9 cellular contexts compared by ENCODE assay signal in genomic region chr5:157745041-157745456, GRCh38. TPM values are rescaled to one million over a fixed set of nuclear protein-coding genes. Genes with fewer than 3 reads are reported as not detected.
DNase-seq lines count a peak whose midpoint lies in the region; TF ChIP-seq lines count a peak whose summit lies in the region.
"Had no signal": no experiment of that assay in that cellular context is flagged by ENCODE, and none has a peak within 500 bp of the region (broad histone marks: within the 10 kb centered on the region; RNA-seq: fewer than 3 reads in every experiment).

No MANE protein-coding gene starts in this region.

- no peak for DNase-seq in breast epithelium (ENCODE audit: low spot score in 2 of 2)
- no peak for DNase-seq in head of caudate nucleus
- no peak for DNase-seq in 8988T
- DNase-seq in effector CD4-positive, alpha-beta T cell: no peak
- no peak for DNase-seq in stimulated activated CD8-positive, alpha-beta memory T cell treated with anti-CD3 and anti-CD28 coated beads, Interleukin-4, amount 100 ng/mL, for 48 hours
- DNase-seq: stimulated activated CD4-positive, alpha-beta T cell treated with anti-CD3 and anti-CD28 coated beads, Interleukin-4, amount 100 ng/mL, for 4 hours had no signal

- TF ChIP-seq POLR2A in breast epithelium (IDR thresholded peaks at IDR 0.05): no peak

- H4K20me1 ChIP-seq in BLaER1 treated with 17β-estradiol and CSF1 and Interleukin-3, amounts not matched to agents 10 nM and 100 nM: no peaks in the 10 kb centered on the region
- H4K20me1 ChIP-seq in KMS-11 (ENCODE audit: insufficient read depth) (no peaks in the 10 kb centered on the region), neural cell (ENCODE audit: insufficient read depth) (no peaks in the 10 kb centered on the region)

- no peak for TF ChIP-seq CTCF in KMS-11 (conservative IDR thresholded peaks at IDR 0.05; ENCODE audit: low read depth, low read length)
- TF ChIP-seq CTCF in breast epithelium (IDR thresholded peaks at IDR 0.05): no peak
- TF ChIP-seq CTCF in neural cell (IDR thresholded peaks at IDR 0.05; ENCODE audit: poor library complexity, severe bottlenecking): no peak

- peak overlapping the region in 8 of 10 experiments; percentile 81 to 96 (median 90); a peak in 10 of 20 replicates for H3K4me3 ChIP-seq in BLaER1 treated with 17β-estradiol and CSF1 and Interleukin-3, amounts not matched to agents 10 nM and 100 nM
- H3K4me3 ChIP-seq in KMS-11 (IDR thresholded peaks at IDR 0.05; ENCODE audit: insufficient read depth, low read depth, low read length) (no peak overlapping the region), breast epithelium (peak overlapping the region; percentile 82 to 92 (median 83)), neural cell (ENCODE audit: low read length) (peak overlapping the region; percentile 85)

- H3K4me1 ChIP-seq in BLaER1 treated with 17β-estradiol and CSF1 and Interleukin-3, amounts not matched to agents 10 nM and 100 nM: peaks cover 0 to 21% (median 13%) of the 10 kb centered on the region in 10 experiments; a peak in 16 of 20 replicates
- H3K4me1 ChIP-seq in KMS-11 (ENCODE audit: low read depth, poor library complexity, severe bottlenecking) (peaks cover 14% of the 10 kb centered on the region), breast epithelium (no peaks in the 10 kb centered on the region)

- H3K4me2 ChIP-seq in BLaER1 treated with 17β-estradiol and CSF1 and Interleukin-3, amounts not matched to agents 10 nM and 100 nM: peak overlapping the region; percentile 80 to 98 (median 95)
- peak overlapping the region; percentile 63 for H3K4me2 ChIP-seq in KMS-11
- peak overlapping the region; percentile 90 for H3K4me2 ChIP-seq in neural cell (ENCODE audit: low read length)

- no peak for TF ChIP-seq EP300 in neural cell (conservative IDR thresholded peaks at IDR 0.05; ENCODE audit: poor library complexity, severe bottlenecking)

- intact Hi-C loops in breast epithelium (cut with DNase I; ENCODE audit: low total_unique reads): no loop called here
- intact Hi-C loops in head of caudate nucleus (cut with DNase I): loop anchor here (10.0 kb wide), 1 partner anchor 490 kb away; no protein-coding TSS in a partner anchor

- H2AFZ ChIP-seq in KMS-11 (ENCODE audit: low read depth): no peak overlapping the region
- H2AFZ ChIP-seq in neural cell (ENCODE audit: low read depth, low read length): no peak overlapping the region

- no peaks in the 10 kb centered on the region for H3K9me2 ChIP-seq in neural cell (ENCODE audit: insufficient read depth, low read length)

- TF ChIP-seq RAD21 in neural cell (conservative IDR thresholded peaks at IDR 0.05): no peak

- peaks cover 0 to 12% (median 8%) of the 10 kb centered on the region in 11 experiments; a peak in 9 of 22 replicates for H3K27me3 ChIP-seq in BLaER1 treated with 17β-estradiol and CSF1 and Interleukin-3, amounts not matched to agents 10 nM and 100 nM
- no peaks in the 10 kb centered on the region for H3K27me3 ChIP-seq in KMS-11 (ENCODE audit: insufficient read depth, low read depth)
- no peaks in the 10 kb centered on the region for H3K27me3 ChIP-seq in breast epithelium
- no peaks in the 10 kb centered on the region for H3K27me3 ChIP-seq in neural cell (ENCODE audit: insufficient read depth, low read depth, low read length)

- H3K79me2 ChIP-seq in KMS-11 (ENCODE audit: insufficient read depth, low read depth) (no peaks in the 10 kb centered on the region), neural cell (replicated peaks; ENCODE audit: insufficient read depth, low read length) (peaks cover 13% of the 10 kb centered on the region)

- H3K9ac ChIP-seq in BLaER1 treated with 17β-estradiol and CSF1 and Interleukin-3, amounts not matched to agents 10 nM and 100 nM: peak overlapping the region in 4 of 11 experiments; percentile 89 to 91 (median 90); a peak in 6 of 22 replicates
- H3K9ac ChIP-seq in KMS-11 (no peak overlapping the region), neural cell (ENCODE audit: low read length) (peak overlapping the region; percentile 76)

- no peaks in the 10 kb centered on the region for H3F3A ChIP-seq in neural cell (ENCODE audit: insufficient read depth, low read length, poor library complexity, severe bottlenecking)

- peaks cover 0 to 4% (median 0%) of the 10 kb centered on the region in 11 experiments; a peak in 2 of 22 replicates for H3K36me3 ChIP-seq in BLaER1 treated with 17β-estradiol and CSF1 and Interleukin-3, amounts not matched to agents 10 nM and 100 nM
- no peaks in the 10 kb centered on the region for H3K36me3 ChIP-seq in KMS-11 (ENCODE audit: insufficient read depth)
- no peaks in the 10 kb centered on the region for H3K36me3 ChIP-seq in breast epithelium
- H3K36me3 ChIP-seq in neural cell (ENCODE audit: insufficient read depth, low read length): no peaks in the 10 kb centered on the region

- no peak overlapping the region for H3K27ac ChIP-seq in BLaER1 treated with 17β-estradiol and CSF1 and Interleukin-3, amounts not matched to agents 10 nM and 100 nM
- no peak overlapping the region for H3K27ac ChIP-seq in KMS-11
- no peak overlapping the region for H3K27ac ChIP-seq in breast epithelium
- H3K27ac ChIP-seq in neural cell (ENCODE audit: low read length): peak overlapping the region; percentile 24

- no peaks in the 10 kb centered on the region for H3K9me3 ChIP-seq in BLaER1 treated with 17β-estradiol and CSF1 and Interleukin-3, amounts not matched to agents 10 nM and 100 nM (replicated peaks in 1 of 11)
- H3K9me3 ChIP-seq in breast epithelium (no peaks in the 10 kb centered on the region), neural cell (ENCODE audit: low read length) (no peaks in the 10 kb centered on the region)

TF ChIP-seq in neural cell, 6 proteins besides CTCF, POLR2A, EP300 and RAD21:
- TF ChIP-seq MXI1 (conservative IDR thresholded peaks at IDR 0.05; ENCODE audit: poor library complexity, severe bottlenecking): no peak

RNA-seq across cellular contexts. Expression of gene LSM11, which starts 1.5 kb away (rescaled TPM):
- 1 to 10 TPM; 1.8 to 5.7 (median 4.6) TPM for total RNA-seq in breast epithelium
- polyA plus RNA-seq in neural cell: 26.4 and 30.6 TPM in 2 replicates
- 64.8 and 71.3 TPM in 2 replicates for polyA minus RNA-seq in neural cell

RNA-seq across cellular contexts. Expression of gene THG1L, which starts 13.8 kb away (rescaled TPM):
- 10 to 100 TPM; 12.3 to 15.1 (median 13.5) TPM for total RNA-seq in breast epithelium
- 7.9 and 11.9 TPM in 2 replicates for polyA plus RNA-seq in neural cell
- polyA minus RNA-seq in neural cell: 10.0 and 14.2 TPM in 2 replicates
